26 cellular contexts compared by ENCODE assay signal in genomic region chr13:42055500-42056085, GRCh38. TPM values are rescaled to one million over a fixed set of nuclear protein-coding genes. Genes with fewer than 3 reads are reported as not detected.
DNase-seq lines count a peak whose midpoint lies in the region; ATAC-seq, FAIRE-seq and TF ChIP-seq lines count a peak whose summit lies in the region.
"Had no signal": no experiment of that assay in that cellular context is flagged by ENCODE, and none has a peak within 500 bp of the region (broad histone marks: within the 10 kb centered on the region; RNA-seq: fewer than 3 reads in every experiment).

No MANE protein-coding gene starts in this region.

- TF ChIP-seq CTCF in left ventricle myocardium inferior (IDR thresholded peaks at IDR 0.05; ENCODE audit: borderline replicate concordance), result no peak
- no peak for TF ChIP-seq CTCF in GM12878 (IDR thresholded peaks at IDR 0.05 in 2 of 3, conservative IDR thresholded peaks at IDR 0.05 in 1 of 3; ENCODE audit: control insufficient read depth in 2 of 3, extremely low read depth in 1 of 3, insufficient read depth in 1 of 3, low read depth in 3 of 3, low read length in 3 of 3)
- TF ChIP-seq CTCF in omental fat pad (IDR thresholded peaks at IDR 0.05), result no peak

- TF ChIP-seq RAD21 in GM12878 (IDR thresholded peaks at IDR 0.05; ENCODE audit: insufficient read depth, low read depth, low read length), result no peak

- intact Hi-C loops in left ventricle myocardium inferior (cut with micrococcal nuclease), result no loop called here
- intact Hi-C loops in Right ventricle myocardium inferior (cut with DNase I), result no loop called here
- intact Hi-C loops in GM12878 (cut with micrococcal nuclease; ENCODE audit: unreplicated experiment), result no loop called here
- intact Hi-C loops in head of caudate nucleus (cut with DNase I), result no loop called here

- FAIRE-seq in GM12878 (lab: Jason Lieb, UNC), result no peak
- FAIRE-seq: frontal cortex, GM18507, RCC 7860, TTC549 had no signal

- TF ChIP-seq POLR2A in GM12878 (IDR thresholded peaks at IDR 0.05; ENCODE audit: low read depth, low read length), result no peak

- no peak overlapping the region for H3K9ac ChIP-seq in GM12878 (ENCODE audit: control insufficient read depth, insufficient read depth, low read length)

- ATAC-seq in Right ventricle myocardium inferior, result no peak
- peak; percentile 66 for ATAC-seq in GM12878
- no peak for ATAC-seq in HG02678 (IDR thresholded peaks at IDR 0.05; ENCODE audit: unreplicated experiment)
- ATAC-seq in omental fat pad (ENCODE audit: low FRiP score), result no peak
- ATAC-seq: effector memory CD8-positive, alpha-beta T cell; GM23338; naive thymus-derived CD8-positive, alpha-beta T cell had no signal

- H3K4me1 ChIP-seq in left ventricle myocardium inferior (peaks cover 27% of the 10 kb centered on the region), GM12878 (ENCODE audit: control insufficient read depth, insufficient read depth, low read length) (peaks cover 5% of the 10 kb centered on the region; the same call in 1 of the 2 replicates)
- H3K4me1 ChIP-seq: testis had no signal

- RAD21 ChIA-PET in GM12878 (lab: Charles Lee; ENCODE audit: unreplicated experiment), result interaction anchor here (0.8 to 2.7 kb wide), 9 partner anchors 8 to 387 kb away, joined by 3 to 12 read pairs (median 6); partner anchors contain the start of gene AKAP11

- TF ChIP-seq EP300 in GM12878 (IDR thresholded peaks at IDR 0.05; ENCODE audit: borderline replicate concordance in 1 of 2, control insufficient read depth in 1 of 2, low read depth in 2 of 2, low read length in 2 of 2), result no peak

- BruUV-seq in GM12878 (replicated peaks; lab: Mats Ljungman, UMichigan), result no TSS peak

- H3K9me3 ChIP-seq in left ventricle myocardium inferior (replicated peaks) (peaks cover 10% of the 10 kb centered on the region), MG63 (no peaks in the 10 kb centered on the region), GM12878 (replicated peaks; ENCODE audit: control insufficient read depth, insufficient read depth, low read length) (peaks cover 2% of the 10 kb centered on the region; the same call in 1 of the 3 replicates)
- H3K9me3 ChIP-seq: testis had no signal

- 89% methylated on average over 6 of the region's 6 CpGs for WGBS in GM12878 (ENCODE audit: insufficient coverage, insufficient replicate concordance, low lambda C conversion rate, missing lambda C conversion rate)

- H3K27ac ChIP-seq in left ventricle myocardium inferior (replicated peaks), result peak overlapping the region; percentile 37
- no peak overlapping the region for H3K27ac ChIP-seq in GM12878 (ENCODE audit: control insufficient read depth, insufficient read depth)
- H3K27ac ChIP-seq: testis had no signal

- H3K4me3 ChIP-seq in left ventricle myocardium inferior, result peak overlapping the region; percentile 20
- H3K4me3 ChIP-seq in MG63, result peak overlapping the region; percentile 34; the same call in 1 of the 2 replicates
- no peak overlapping the region for H3K4me3 ChIP-seq in GM12878
- H3K4me3 ChIP-seq: GM23338, smooth muscle cell, testis had no signal

- in situ Hi-C loops in GM12878 (cut with MboI), result no loop called here

- no peaks in the 10 kb centered on the region for H4K20me1 ChIP-seq in GM12878 (ENCODE audit: control insufficient read depth, insufficient read depth)

- SMC1A ChIA-PET in GM12878 (lab: Charles Lee; ENCODE audit: uncharacterized antibody, unreplicated experiment), result interaction anchor here (0.8 to 3.1 kb wide), 11 partner anchors 8 to 387 kb away, joined by 3 to 19 read pairs (median 5); partner anchors contain the start of gene DGKH

- DNase-seq in left ventricle myocardium inferior (no peak), Right ventricle myocardium inferior (ENCODE audit: missing footprints) (no peak), MG63 (peak; percentile 16), GM12878 (ENCODE audit: low read depth, low spot score) (no peak), omental fat pad (ENCODE audit: low spot score) (no peak), head of caudate nucleus (no peak)
- DNase-seq: activated CD4-positive, alpha-beta T cell treated with anti-CD3 and anti-CD28 coated beads for 1 hour; activated effector memory CD4-positive, alpha-beta T cell treated with Interleukin-2 at 50 U/mL for 16 hours; effector memory CD8-positive, alpha-beta T cell; hypothalamus; midbrain; naive thymus-derived CD8-positive, alpha-beta T cell; NCI-H1092 treated with DMSO at 0.1 percent for 48 hours; NCI-H187 treated with DMSO at 0.1 percent for 48 hours; NCI-H526; occipital lobe; stimulated activated CD4-positive, alpha-beta T cell treated with anti-CD3 and anti-CD28 coated beads, Interleukin-2, amount 100 ng/mL, for 24 hours; T-helper 1 cell; testis had no signal

- H3K4me2 ChIP-seq in GM12878 (ENCODE audit: control insufficient read depth, insufficient read depth), result peak overlapping the region; percentile 23
- H3K4me2 ChIP-seq: GM23338, smooth muscle cell had no signal

- POLR2A ChIA-PET in GM12878 (lab: Charles Lee), result interaction anchor here (1.0 to 1.4 kb wide), 4 partner anchors 10 to 139 kb away, joined by 3 read pairs; no protein-coding TSS in a partner anchor

- CTCF ChIA-PET in GM12878 (lab: Yijun Ruan, JAX), result interaction anchor here (0.6 to 2.0 kb wide), 8 partner anchors 8 to 365 kb away, joined by 3 to 7 read pairs (median 4); no protein-coding TSS in a partner anchor

- H3K27me3 ChIP-seq in left ventricle myocardium inferior (ENCODE audit: low read depth), result no peaks in the 10 kb centered on the region
- H3K27me3 ChIP-seq in MG63, result no peaks in the 10 kb centered on the region
- no peaks in the 10 kb centered on the region for H3K27me3 ChIP-seq in GM12878 (replicated peaks in 1 of 2; ENCODE audit: control insufficient read depth in 2 of 2, insufficient read depth in 2 of 2, low read length in 1 of 2)
- H3K27me3 ChIP-seq: testis had no signal

- peaks cover 21% of the 10 kb centered on the region for H3K79me2 ChIP-seq in GM12878 (ENCODE audit: control insufficient read depth, insufficient read depth, low read length)

- H2AFZ ChIP-seq in GM12878 (ENCODE audit: control insufficient read depth, low read depth, low read length), result no peak overlapping the region
- H2AFZ ChIP-seq: GM23338 had no signal

- H3K36me3 ChIP-seq in left ventricle myocardium inferior (peaks cover 9% of the 10 kb centered on the region), MG63 (peaks cover 7% of the 10 kb centered on the region), GM12878 (ENCODE audit: control insufficient read depth in 2 of 2, insufficient read depth in 2 of 2, low read length in 1 of 2) (no peaks in the 10 kb centered on the region)

TF ChIP-seq in GM12878, 131 proteins besides CTCF, POLR2A, EP300 and RAD21:
- peak; percentile 50; the same call in 1 of the 2 replicates for TF ChIP-seq RUNX3 (IDR thresholded peaks at IDR 0.05; ENCODE audit: low read length)
- TF ChIP-seq MTA2 (IDR thresholded peaks at IDR 0.05; ENCODE audit: low read depth), result 0 out of 2 replicates have a peak, but pooled peaks have one; percentile 25
- TF ChIP-seq RB1 (IDR thresholded peaks at IDR 0.05; ENCODE audit: borderline replicate concordance), result no peak
- TF ChIP-seq MEF2B (IDR thresholded peaks at IDR 0.05; ENCODE audit: partially characterized antibody, poor library complexity, severe bottlenecking), result peak; percentile 32
- TF ChIP-seq NR2F1 (conservative IDR thresholded peaks at IDR 0.05), result peak; percentile 35; the same call in 1 of the 2 replicates

RNA-seq across cellular contexts. Expression of gene DGKH, which starts 7.1 kb away (rescaled TPM):
- total RNA-seq in left ventricle myocardium inferior (4.8 TPM), Right ventricle myocardium inferior (4.8 TPM), GM12878 (2014; rRNA removed) (12.5 and 13.5 TPM in 2 replicates), GM12878 (2014; rRNA removed; fragmentation: Illumina TruSeq; extraction: Trizol) (14.6 and 16.1 TPM in 2 replicates), GM12878 (2021) (14.6 and 15.2 TPM in 2 replicates), omental fat pad (10 to 100 TPM in 3 of 4 donors, 1 to 10 TPM in 1; 9.7 to 24.7 (median 17.6) TPM)
- total RNA-seq in MG63 (2014; rRNA removed; shearing (Covaris generic); ENCODE audit: low replicate concordance), result 1.4 and 3.7 TPM in 2 replicates
- 129 and 133 TPM in 2 replicates for total RNA-seq in GM12878 (2013; cell fraction: nucleolus; rRNA removed)
- 2.1 TPM for polyA plus RNA-seq in GM12878 (2011; ENCODE audit: low read depth)
- polyA plus RNA-seq in GM12878 (2011; rRNA removed) (8.5 and 13.5 TPM in 2 replicates), GM12878 (2014; fragmentation: Illumina TruSeq; extraction: Trizol) (11.3 and 13.6 TPM in 2 replicates), GM12878 (2014; fragmentation: Nextera tagmentation; extraction: Ambion mirVana) (1 to 10 TPM; 1.3 to 2.1 TPM), GM12878 (2014; rRNA removed) (5.4 and 6.1 TPM in 2 replicates), GM12878 (2016; fragmentation: Nextera tagmentation; extraction: Ambion mirVana) (1 to 10 TPM; 3.3 to 4.7 TPM)
- 2.5 and 2.7 TPM in 2 replicates for polyA plus RNA-seq in GM12878 (2011; cell fraction: cytosol; rRNA removed)
- 13.0 and 14.5 TPM in 2 replicates for polyA plus RNA-seq in GM12878 (2011; cell fraction: nucleus; rRNA removed)
- 4.1 and 4.8 TPM in 2 replicates for polyA plus RNA-seq in GM12878 (2012)
- polyA minus RNA-seq in GM12878 (2011; rRNA and poly(A)+ RNA removed), result 33.8 and 44.9 TPM in 2 replicates
- polyA minus RNA-seq in GM12878 (2011; cell fraction: cytosol; rRNA and poly(A)+ RNA removed), result 5.7 and 6.7 TPM in 2 replicates
- polyA minus RNA-seq in GM12878 (2011; cell fraction: nucleus; rRNA and poly(A)+ RNA removed), result 20.7 and 37.2 TPM in 2 replicates
